Comparison of ENCODE assay signal across 15 cellular contexts in the genomic region with DNA sequence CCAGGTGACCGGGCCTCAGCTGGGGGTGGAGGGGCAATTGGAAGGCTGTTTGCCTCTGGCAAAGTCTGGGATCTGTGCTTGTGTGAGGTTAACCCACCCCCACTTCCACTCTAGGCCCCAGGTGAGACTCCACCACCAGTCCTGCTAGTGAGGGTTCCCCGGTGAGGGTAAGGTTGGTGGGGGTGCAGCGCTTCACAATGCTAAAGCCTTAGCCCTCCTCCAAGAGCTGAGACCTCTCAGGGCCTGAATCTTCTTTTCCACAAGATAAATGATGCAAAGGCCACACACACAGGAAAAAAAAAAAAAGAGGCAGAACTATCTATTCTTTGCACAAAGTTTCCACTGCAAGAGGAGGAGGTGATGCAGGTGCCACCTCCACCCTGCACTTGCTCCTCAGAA. TPM values are rescaled to one million over a fixed set of nuclear protein-coding genes. Genes with fewer than 3 reads are reported as not detected.
DNase-seq lines count a peak whose midpoint lies in the region; ATAC-seq and TF ChIP-seq lines count a peak whose summit lies in the region.
"Had no signal": no experiment of that assay in that cellular context is flagged by ENCODE, and none has a peak within 500 bp of the region (broad histone marks: within the 10 kb centered on the region; RNA-seq: fewer than 3 reads in every experiment).

No MANE protein-coding gene starts in this region.

- peak overlapping the region; percentile 92 for H3K27ac Mint-ChIP-seq in activated CD4-positive, alpha-beta T cell treated with anti-CD3 and anti-CD28 coated beads for 36 hours
- H3K27ac Mint-ChIP-seq: T-helper 2 cell treated with Interferon-gamma antibody and Interleukin-4, amounts not matched to agents 5 μg/mL and 100 μg/mL, for 36 hours had no signal

- H3K4me1 ChIP-seq in KMS-11 (ENCODE audit: low read depth, poor library complexity, severe bottlenecking) = peaks cover 25% of the 10 kb centered on the region

- POLR2A ChIA-PET in activated CD4-positive, alpha-beta T cell treated with anti-CD3 and anti-CD28 coated beads for 36 hours (lab: Charles Lee) = interaction anchor here (0.7 kb wide), 1 partner anchor 67 kb away, joined by 4 read pairs; no protein-coding TSS in a partner anchor

- H3K27me3 ChIP-seq in KMS-11 (ENCODE audit: insufficient read depth, low read depth) = no peaks in the 10 kb centered on the region
- H3K27me3 ChIP-seq: colonic mucosa had no signal

- no peak overlapping the region for H3K4me2 ChIP-seq in KMS-11

- no peak for DNase-seq in activated CD4-positive, alpha-beta T cell treated with anti-CD3 and anti-CD28 coated beads for 36 hours
- no peak for DNase-seq in activated CD4-positive, alpha-beta T cell treated with anti-CD3 and anti-CD28 coated beads, Interleukin-2, amount 50 U/mL, for 1 hour
- DNase-seq in NCI-H82 (lab: John Stamatoyannopoulos, UW) (no peak), NCI-H226 (no peak)
- DNase-seq: activated CD4-positive, alpha-beta T cell treated with anti-CD3 and anti-CD28 coated beads, Interleukin-2, amount 50 U/mL, for 4 hours; amniotic stem cell; colonic mucosa; erythroblast; kidney; NCI-H2107; NCI-H774 had no signal

- peaks cover 48% of the 10 kb centered on the region for H3K4me1 Mint-ChIP-seq in activated CD4-positive, alpha-beta T cell treated with anti-CD3 and anti-CD28 coated beads for 36 hours

- no peak overlapping the region for H3K9ac ChIP-seq in KMS-11
- H3K9ac ChIP-seq: parathyroid adenoma had no signal

- H4K20me1 ChIP-seq in KMS-11 (ENCODE audit: insufficient read depth) = no peaks in the 10 kb centered on the region

- H3K27ac ChIP-seq in KMS-11 (no peak overlapping the region), cingulate gyrus (ENCODE audit: low read depth, low read length) (peak overlapping the region; percentile 19)
- H3K27ac ChIP-seq: parathyroid adenoma had no signal

- CTCF ChIA-PET in activated CD4-positive, alpha-beta T cell treated with anti-CD3 and anti-CD28 coated beads for 36 hours (lab: Charles Lee) = interaction anchor here (0.5 to 3.5 kb wide), 16 partner anchors 12 to 442 kb away, joined by 3 to 35 read pairs (median 5); no protein-coding TSS in a partner anchor

- no peaks in the 10 kb centered on the region for H3K36me3 ChIP-seq in KMS-11 (ENCODE audit: insufficient read depth)
- H3K36me3 ChIP-seq: colonic mucosa had no signal

- H3K9me3 Mint-ChIP-seq in activated CD4-positive, alpha-beta T cell treated with anti-CD3 and anti-CD28 coated beads for 36 hours (ENCODE audit: low read depth) = no peaks in the 10 kb centered on the region
- H3K9me3 Mint-ChIP-seq: T-helper 2 cell treated with Interferon-gamma antibody and Interleukin-4, amounts not matched to agents 5 μg/mL and 100 μg/mL, for 36 hours had no signal

- H2AFZ ChIP-seq in KMS-11 (ENCODE audit: low read depth) = no peak overlapping the region
- H2AFZ ChIP-seq: parathyroid adenoma had no signal

- intact Hi-C loops in activated CD4-positive, alpha-beta T cell treated with anti-CD3 and anti-CD28 coated beads for 36 hours (cut with DNase I, micrococcal nuclease) = loop anchor here (2.0 to 10.0 kb wide), 4 partner anchors 17 to 309 kb away; a partner anchor contains a TSS

- ATAC-seq in activated CD4-positive, alpha-beta T cell treated with anti-CD3 and anti-CD28 coated beads for 36 hours = no peak

- H3K4me3 ChIP-seq in KMS-11 (IDR thresholded peaks at IDR 0.05; ENCODE audit: insufficient read depth, low read depth, low read length) = no peak overlapping the region
- H3K4me3 ChIP-seq: colonic mucosa had no signal

- no peaks in the 10 kb centered on the region for H3K27me3 Mint-ChIP-seq in activated CD4-positive, alpha-beta T cell treated with anti-CD3 and anti-CD28 coated beads for 36 hours

- H3K79me2 ChIP-seq in KMS-11 (ENCODE audit: insufficient read depth, low read depth) = peaks cover 12% of the 10 kb centered on the region; the same call in 1 of the 2 replicates
- H3K79me2 ChIP-seq: parathyroid adenoma had no signal

- TF ChIP-seq CTCF in KMS-11 (conservative IDR thresholded peaks at IDR 0.05; ENCODE audit: low read depth, low read length) = peak; percentile 15; the same call in 1 of the 2 replicates

- H3K36me3 Mint-ChIP-seq in activated CD4-positive, alpha-beta T cell treated with anti-CD3 and anti-CD28 coated beads for 36 hours (ENCODE audit: low read depth) = peaks cover 14% of the 10 kb centered on the region

- peak overlapping the region; percentile 22 for H3K4me3 Mint-ChIP-seq in activated CD4-positive, alpha-beta T cell treated with anti-CD3 and anti-CD28 coated beads for 36 hours
- H3K4me3 Mint-ChIP-seq: T-helper 2 cell treated with Interferon-gamma antibody and Interleukin-4, amounts not matched to agents 5 μg/mL and 100 μg/mL, for 36 hours had no signal

RNA-seq across cellular contexts. Expression of a gene that starts 4.1 kb away (rescaled TPM):
- 10 to 100 TPM; 49.4 to 58.6 TPM for total RNA-seq in activated CD4-positive, alpha-beta T cell treated with anti-CD3 and anti-CD28 coated beads for 36 hours

RNA-seq across cellular contexts. Expression of a gene that starts 13.9 kb away (rescaled TPM):
- total RNA-seq in activated CD4-positive, alpha-beta T cell treated with anti-CD3 and anti-CD28 coated beads for 36 hours = 1 to 10 TPM; 1.6 to 1.7 TPM

RNA-seq across cellular contexts. Expression of a gene that starts 18.3 kb away (rescaled TPM):
- 100 to 1,000 TPM; 337 to 396 TPM for total RNA-seq in activated CD4-positive, alpha-beta T cell treated with anti-CD3 and anti-CD28 coated beads for 36 hours

RNA-seq across cellular contexts. Expression of a gene that starts 29.2 kb away (rescaled TPM):
- total RNA-seq in activated CD4-positive, alpha-beta T cell treated with anti-CD3 and anti-CD28 coated beads for 36 hours = 100 to 1,000 TPM; 168 to 174 TPM

RNA-seq across cellular contexts. Expression of a gene that starts 59.5 kb away (rescaled TPM):
- total RNA-seq in activated CD4-positive, alpha-beta T cell treated with anti-CD3 and anti-CD28 coated beads for 36 hours = 10 to 100 TPM; 31.8 to 37.3 TPM
